ENCODE assay signal across 8 cellular contexts in the genomic region with DNA sequence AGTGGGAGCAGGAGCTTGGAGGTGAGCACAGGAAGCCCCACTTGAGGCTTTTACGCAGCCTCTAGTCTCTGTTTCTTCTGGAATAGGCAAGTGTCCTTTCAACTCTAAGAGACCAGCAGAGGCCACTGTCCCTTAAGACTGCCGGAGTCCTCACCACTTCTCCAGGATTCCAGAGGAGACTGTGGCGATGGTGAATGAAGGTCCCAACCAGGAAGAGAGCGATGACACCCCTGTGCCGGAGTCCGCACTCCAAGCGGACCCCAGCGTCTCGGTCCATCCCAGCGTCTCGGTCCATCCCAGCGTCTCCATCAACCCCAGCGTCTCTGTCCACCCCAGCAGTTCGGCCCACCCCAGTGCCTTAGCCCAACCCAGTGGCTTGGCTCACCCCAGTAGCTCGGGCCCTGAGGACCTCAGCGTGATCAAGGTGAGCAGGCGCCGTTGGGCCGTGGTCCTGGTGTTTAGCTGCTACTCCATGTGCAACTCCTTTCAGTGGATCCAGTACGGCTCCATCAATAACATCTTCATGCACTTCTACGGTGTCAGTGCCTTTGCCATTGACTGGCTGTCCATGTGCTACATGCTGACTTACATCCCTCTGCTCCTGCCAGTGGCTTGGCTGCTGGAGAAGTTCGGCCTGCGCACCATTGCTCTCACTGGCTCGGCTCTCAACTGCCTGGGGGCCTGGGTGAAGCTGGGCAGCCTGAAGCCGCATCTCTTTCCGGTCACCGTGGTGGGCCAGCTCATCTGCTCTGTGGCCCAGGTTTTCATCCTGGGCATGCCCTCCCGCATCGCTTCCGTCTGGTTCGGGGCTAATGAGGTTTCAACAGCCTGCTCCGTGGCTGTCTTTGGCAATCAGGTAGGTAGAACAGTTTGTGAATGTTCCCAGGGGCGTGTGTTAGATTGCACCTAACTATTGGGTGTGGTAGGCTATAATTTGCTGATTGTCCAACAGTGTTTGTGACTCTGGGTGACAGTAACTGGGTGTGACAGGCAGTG. TPM values are rescaled to one million over a fixed set of nuclear protein-coding genes. Genes with fewer than 3 reads are reported as not detected.
DNase-seq lines count a peak whose midpoint lies in the region; ATAC-seq and TF ChIP-seq lines count a peak whose summit lies in the region.

No MANE protein-coding gene starts in this region.

- H3K9me3 ChIP-seq in body of pancreas (no peaks in the 10 kb centered on the region), subcutaneous abdominal adipose tissue (ENCODE audit: control insufficient read depth in 5 of 5, low read length in 5 of 5) (no peaks in the 10 kb centered on the region)

- peak in 4 of 7 experiments; percentile 21 to 37 (median 28) for TF ChIP-seq CTCF in body of pancreas (IDR thresholded peaks at IDR 0.05)

- H3K4me3 ChIP-seq in Jurkat, Clone E6-1 (ENCODE audit: low read length), result peak overlapping the region; percentile 32
- peak overlapping the region in 1 of 2 donors; percentile 41 for H3K4me3 ChIP-seq in body of pancreas
- peak overlapping the region; percentile 62 to 78 (median 68) for H3K4me3 ChIP-seq in subcutaneous abdominal adipose tissue (ENCODE audit: low read depth in 1 of 5, low read length in 5 of 5)

- H3K27ac ChIP-seq in body of pancreas (peak overlapping the region in 3 of 4 donors; percentile 20 to 81 (median 68)), subcutaneous abdominal adipose tissue (ENCODE audit: low read depth, low read length) (peak overlapping the region; percentile 76)

- H3K4me1 ChIP-seq in body of pancreas (peaks cover 18% of the 10 kb centered on the region), subcutaneous abdominal adipose tissue (ENCODE audit: control insufficient read depth in 5 of 5, insufficient read depth in 5 of 5, low read length in 5 of 5) (peaks cover 5 to 29% (median 29%) of the 10 kb centered on the region in 5 donors)

- H3K27me3 ChIP-seq in body of pancreas, result no peaks in the 10 kb centered on the region
- H3K27me3 ChIP-seq in subcutaneous abdominal adipose tissue (ENCODE audit: control insufficient read depth in 5 of 5, insufficient read depth in 4 of 5, low read length in 5 of 5), result no peaks in the 10 kb centered on the region

- peak overlapping the region; percentile 15 to 78 (median 56) for H3K9ac ChIP-seq in subcutaneous abdominal adipose tissue (ENCODE audit: low read length in 5 of 5)

- intact Hi-C loops in body of pancreas (cut with DNase I), result loop anchor here (5.0 to 10.0 kb wide), 2 partner anchors 73 to 396 kb away; no protein-coding TSS in a partner anchor

- peak; percentile 7 for ATAC-seq in GM18868 (IDR thresholded peaks at IDR 0.05; ENCODE audit: unreplicated experiment)
- ATAC-seq in body of pancreas, result peak; percentile 47
- peak; percentile 40 for ATAC-seq in left lobe of liver

- WGBS in body of pancreas, 2 donors, result 42 to 51% methylated on average over 18 to 33 of the region's 33 CpGs

- no peak for DNase-seq in Jurkat, Clone E6-1 (ENCODE audit: low read depth, low spot score)
- DNase-seq in body of pancreas (peak in 3 of 4 donors; percentile 16 to 51 (median 21)), left lobe of liver (ENCODE audit: low spot score) (peak; percentile 50), NAMALWA (ENCODE audit: low spot score) (no peak), DMS153 treated with DMSO at 0.1 percent for 48 hours (lab: John Stamatoyannopoulos, UW; ENCODE audit: unreplicated experiment) (no peak), dedifferentiated amniotic fluid mesenchymal stem cell (ENCODE audit: extremely low spot score) (no peak)

- H3K36me3 ChIP-seq in body of pancreas (replicated peaks in 1 of 2; ENCODE audit: insufficient read depth in 1 of 2, low read depth in 2 of 2) (no peaks in the 10 kb centered on the region), subcutaneous abdominal adipose tissue (ENCODE audit: control insufficient read depth in 5 of 5, insufficient read depth in 5 of 5, low read length in 5 of 5) (no peaks in the 10 kb centered on the region)

- TF ChIP-seq POLR2A in body of pancreas (IDR thresholded peaks at IDR 0.05), result no peak

RNA-seq across cellular contexts. Expression of a gene that starts 0.7 kb away (rescaled TPM):
- not detected for polyA plus RNA-seq in Jurkat, Clone E6-1 (2012; ENCODE audit: insufficient read depth, insufficient read length)
- total RNA-seq in body of pancreas (1 to 10 TPM in 1 of 2 donors, under 1 TPM in 1; under 0.01 to 1.3 TPM), left lobe of liver (20.9 TPM)

RNA-seq across cellular contexts. Expression of a gene that starts 56.8 kb away (rescaled TPM):
- polyA plus RNA-seq in Jurkat, Clone E6-1 (2012; ENCODE audit: insufficient read depth, insufficient read length), result 29.7 TPM
- not detected for total RNA-seq in body of pancreas
- 1.4 TPM for total RNA-seq in left lobe of liver

Comparison
In these comparisons a context has a peak if more than half of its experiments do, and no peak if none do; other contexts are left out.
1. DNase-seq: peak in body of pancreas (3 of 4) and left lobe of liver (single experiment); none in Jurkat, Clone E6-1 (single experiment), NAMALWA (single experiment), DMS153 treated with DMSO at 0.1 percent for 48 hours (single experiment) and dedifferentiated amniotic fluid mesenchymal stem cell (single experiment).
2. Peak in every context shown above with its lines, with median percentiles within 50 percentile points of each other: ATAC-seq.